Comparison of ENCODE assay signal across 1 cellular context in the genomic region with DNA sequence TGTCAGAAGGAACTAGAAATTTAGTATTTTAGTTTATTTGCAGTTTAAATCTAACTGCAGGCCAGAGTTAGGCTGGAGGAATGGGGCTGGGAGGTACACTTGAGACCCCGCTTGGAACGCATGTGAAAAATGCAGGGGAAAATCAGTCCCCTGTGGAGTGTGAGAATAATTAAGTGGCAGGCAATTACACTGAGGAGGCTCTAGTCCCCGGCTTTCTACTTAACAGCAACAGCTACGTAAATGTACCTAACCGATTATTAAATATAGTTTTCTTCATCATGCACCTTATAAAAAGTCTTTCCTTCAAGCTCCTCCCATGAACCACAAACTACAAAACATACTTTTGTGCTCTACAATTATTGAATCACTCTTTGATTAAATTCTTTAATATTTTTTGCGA.
TF ChIP-seq lines count a peak whose summit lies in the region.

No MANE protein-coding gene starts in this region.

TF ChIP-seq in IMR-90, 13 proteins besides CTCF, POLR2A, EP300 and RAD21:
- TF ChIP-seq SMC3 (IDR thresholded peaks at IDR 0.05; ENCODE audit: low read depth, low read length): no peak
TF ChIP-seq in IMR-90: peak in this region for 0.
